In the genomic region with DNA sequence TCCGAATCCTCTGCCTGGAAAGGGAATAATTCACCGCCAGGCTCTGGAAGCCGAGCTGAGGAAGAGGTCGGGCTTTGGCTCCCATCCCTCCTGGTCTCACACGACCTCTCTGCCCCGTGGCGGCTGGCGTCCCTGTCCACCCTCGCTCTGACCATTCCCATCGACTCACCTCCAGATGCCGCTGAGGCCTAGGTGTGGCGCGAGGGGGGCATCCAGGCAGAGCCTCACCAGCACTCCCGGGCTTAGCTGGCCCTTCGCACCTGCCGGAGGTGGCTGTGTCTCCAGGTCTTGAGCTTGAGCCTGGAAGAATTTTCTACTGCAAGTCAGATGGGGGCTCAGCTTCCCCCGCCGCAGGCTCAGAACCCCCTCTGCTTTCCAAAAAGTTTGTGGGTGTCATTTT, we compare ENCODE assay signal across 1 cellular context.
TF ChIP-seq lines count a peak whose summit lies in the region.

No MANE protein-coding gene starts in this region.

TF ChIP-seq in K562, 482 proteins besides CTCF, POLR2A, EP300 and RAD21:
- TF ChIP-seq ZNF717 (CRISPR knock-in tag; IDR thresholded peaks at IDR 0.05) (no peak), TCF7 (IDR thresholded peaks at IDR 0.05; ENCODE audit: borderline replicate concordance) (no peak), MTF1 (CRISPR knock-in tag; IDR thresholded peaks at IDR 0.05; ENCODE audit: borderline replicate concordance) (no peak), EGR1 (conservative IDR thresholded peaks at IDR 0.05) (no peak)
TF ChIP-seq in K562: peak in this region for 0.
